8 cellular contexts compared by ENCODE assay signal in genomic region chr10:80206277-80206655, GRCh38. TPM values are rescaled to one million over a fixed set of nuclear protein-coding genes. Genes with fewer than 3 reads are reported as not detected.
DNase-seq lines count a peak whose midpoint lies in the region; ATAC-seq, FAIRE-seq and TF ChIP-seq lines count a peak whose summit lies in the region.
"Had no signal": no experiment of that assay in that cellular context is flagged by ENCODE, and none has a peak within 500 bp of the region (broad histone marks: within the 10 kb centered on the region; RNA-seq: fewer than 3 reads in every experiment).

No MANE protein-coding gene starts in this region.

- POLR2A ChIA-PET in HCT116 (lab: Charles Lee) = interaction anchor here (2.3 kb wide), 1 partner anchor 10 kb away, joined by 13 read pairs; no protein-coding TSS in a partner anchor

- H3K27me3 ChIP-seq in HCT116 (ENCODE audit: insufficient read depth, low read length) (no peaks in the 10 kb centered on the region), WERI-Rb-1 (ENCODE audit: insufficient read depth, low read depth, severe bottlenecking) (no peaks in the 10 kb centered on the region), hepatocyte (no peaks in the 10 kb centered on the region), small intestine (ENCODE audit: control insufficient read depth in 2 of 2, insufficient read depth in 2 of 2, low read length in 2 of 2) (no peaks in the 10 kb centered on the region)

- WGBS in hepatocyte (ENCODE audit: low lambda C conversion rate, missing lambda C conversion rate) = 89% methylated on average over 3 of the region's 3 CpGs
- WGBS in small intestine, 3 donors = 68 to 76% (median 71%) methylated on average over 3 of the region's 3 CpGs

- no peaks in the 10 kb centered on the region for H3K36me3 ChIP-seq in HCT116 (ENCODE audit: control insufficient read depth in 1 of 2, insufficient read depth in 2 of 2, low read length in 2 of 2)
- H3K36me3 ChIP-seq in WERI-Rb-1 = no peaks in the 10 kb centered on the region
- no peaks in the 10 kb centered on the region for H3K36me3 ChIP-seq in hepatocyte (replicated peaks; ENCODE audit: insufficient read depth, low read depth)
- H3K36me3 ChIP-seq in small intestine (ENCODE audit: control insufficient read depth in 2 of 2, insufficient read depth in 2 of 2, low read length in 2 of 2) = no peaks in the 10 kb centered on the region

- CTCF ChIA-PET in HCT116 (lab: Charles Lee) = no interaction called here

- no peak for TF ChIP-seq RAD21 in HCT116 (IDR thresholded peaks at IDR 0.05; ENCODE audit: low read depth)

- H4K20me1 ChIP-seq in HCT116 (ENCODE audit: insufficient read depth) (no peaks in the 10 kb centered on the region; the same call in 1 of the 2 replicates), hepatocyte (ENCODE audit: insufficient read depth, poor library complexity, severe bottlenecking) (peaks cover 22% of the 10 kb centered on the region)

- H3K9me2 ChIP-seq in HCT116 (ENCODE audit: insufficient read depth) (no peaks in the 10 kb centered on the region), hepatocyte (replicated peaks; ENCODE audit: insufficient read depth) (no peaks in the 10 kb centered on the region)

- BruUV-seq in HCT116 (replicated peaks; lab: Mats Ljungman, UMichigan) = no TSS peak

- peak overlapping the region; percentile 87 for H3K9ac ChIP-seq in HCT116 (ENCODE audit: low read length)

- TF ChIP-seq CTCF in HCT116 (IDR thresholded peaks at IDR 0.05 in 2 of 3, conservative IDR thresholded peaks at IDR 0.05 in 1 of 3; ENCODE audit: borderline replicate concordance in 1 of 3, insufficient read depth in 1 of 3, low read depth in 2 of 3, low read length in 2 of 3) (no peak), WERI-Rb-1 (IDR thresholded peaks at IDR 0.05; ENCODE audit: low read depth, low read length) (no peak), hepatocyte (IDR thresholded peaks at IDR 0.05; ENCODE audit: poor library complexity) (no peak)

- H3K4me2 ChIP-seq in HCT116 (ENCODE audit: low read length) (peak overlapping the region; percentile 94), hepatocyte (peak overlapping the region; percentile 90)

- no peak for TF ChIP-seq POLR2A in HCT116 (IDR thresholded peaks at IDR 0.05; ENCODE audit: borderline replicate concordance, extremely low read depth, insufficient read depth, insufficient read length)

- RAD21 ChIA-PET in HCT116 (lab: Charles Lee; ENCODE audit: low non-redundant PET in 1 of 2, low total read pairs in 2 of 2, uncharacterized antibody in 2 of 2, unreplicated experiment in 2 of 2) = no interaction called here

- ATAC-seq in HCT116 = no peak

- DNase-seq in HCT116 (ENCODE audit: low read depth, low spot score) (no peak), WERI-Rb-1 (no peak), hepatocyte (ENCODE audit: low spot score) (no peak), small intestine (no peak), middle frontal gyrus (ENCODE audit: extremely low spot score, low spot score) (no peak), GM19240 (ENCODE audit: insufficient read length, low spot score) (no peak), COLO829 (ENCODE audit: low spot score) (no peak)
- DNase-seq: activated gamma-delta T cell had no signal

- H3K4me3 ChIP-seq in HCT116 (replicated peaks in 1 of 2; ENCODE audit: low read depth in 1 of 2, low read length in 2 of 2) = peak overlapping the region; percentile 74 to 87
- H3K4me3 ChIP-seq in WERI-Rb-1 (ENCODE audit: low read depth, low read length) = peak overlapping the region; percentile 58
- peak overlapping the region; percentile 94 for H3K4me3 ChIP-seq in hepatocyte
- no peak overlapping the region for H3K4me3 ChIP-seq in small intestine (ENCODE audit: low read depth in 1 of 2, low read length in 2 of 2)

- H3K79me2 ChIP-seq in HCT116 (ENCODE audit: insufficient read depth, low read length) = peaks cover 82% of the 10 kb centered on the region
- H3K79me2 ChIP-seq in hepatocyte = peaks cover 67% of the 10 kb centered on the region

- no peak for FAIRE-seq in small intestine (lab: Jason Lieb, UNC)

- intact Hi-C loops in HCT116 (cut with micrococcal nuclease) = loop anchor here (5.0 kb wide), 1 partner anchor 64 kb away; no protein-coding TSS in a partner anchor

- H3K9me3 ChIP-seq in HCT116 (ENCODE audit: control insufficient read depth in 1 of 2, insufficient read depth in 1 of 2, low read depth in 1 of 2, low read length in 2 of 2) (no peaks in the 10 kb centered on the region), WERI-Rb-1 (ENCODE audit: severe bottlenecking) (no peaks in the 10 kb centered on the region), hepatocyte (ENCODE audit: low read depth) (no peaks in the 10 kb centered on the region), small intestine (ENCODE audit: control insufficient read depth, low read depth) (no peaks in the 10 kb centered on the region)

- H2AFZ ChIP-seq in HCT116 (ENCODE audit: low read depth, low read length, poor library complexity, severe bottlenecking) (no peak overlapping the region), hepatocyte (peak overlapping the region; percentile 73)

- H3K27ac ChIP-seq in HCT116 (ENCODE audit: low read depth, low read length) (peak overlapping the region; percentile 99), WERI-Rb-1 (peak overlapping the region; percentile 78), hepatocyte (peak overlapping the region; percentile 99), small intestine (ENCODE audit: low read depth in 1 of 2, low read length in 1 of 2) (peak overlapping the region; percentile 99)

- H3K4me1 ChIP-seq in HCT116 (ENCODE audit: control insufficient read depth in 1 of 2, insufficient read depth in 2 of 2, low read length in 2 of 2) (peaks cover 43 to 72% of the 10 kb centered on the region in 2 experiments), hepatocyte (ENCODE audit: insufficient read depth) (peaks cover 40% of the 10 kb centered on the region), small intestine (ENCODE audit: control insufficient read depth in 2 of 2, insufficient read depth in 1 of 2, low read depth in 1 of 2, low read length in 1 of 2) (peaks cover 7 to 12% of the 10 kb centered on the region in 2 donors)

TF ChIP-seq in HCT116, 20 proteins besides CTCF, POLR2A, EP300 and RAD21:
- TF ChIP-seq FOSL1 (IDR thresholded peaks at IDR 0.05; ENCODE audit: low read depth) (no peak), POLR2AphosphoS5 (IDR thresholded peaks at IDR 0.05; ENCODE audit: low read depth, low read length) (peak; percentile 5; the same call in 1 of the 2 replicates), JUND (IDR thresholded peaks at IDR 0.05) (no peak)

RNA-seq across cellular contexts. Expression of gene ANXA11, which starts 0.9 kb away (rescaled TPM):
- total RNA-seq in HCT116 (2021; ENCODE audit: unreplicated experiment) (181 TPM), hepatocyte (88.1 and 92.8 TPM in 2 replicates)
- polyA plus RNA-seq in HCT116 (2012) = 242 and 336 TPM in 2 replicates
- polyA plus RNA-seq in hepatocyte (168 and 184 TPM in 2 replicates), small intestine (100 to 1,000 TPM; 142 to 363 (median 277) TPM)

Comparison
In these comparisons a context has a peak if more than half of its experiments do, and no peak if none do; other contexts are left out.
1. H3K4me3 ChIP-seq: peak in HCT116 (2 of 2), WERI-Rb-1 (single experiment) and hepatocyte (single experiment); none in small intestine (0 of 2).
2. Peak in every context shown above with its lines, with median percentiles within 50 percentile points of each other: H3K27ac ChIP-seq.